In genomic region chr4:134540588-134540987, GRCh38 we compare ENCODE assay signal across 1 cellular context.
TF ChIP-seq lines count a peak whose summit lies in the region.

No MANE protein-coding gene starts in this region.

TF ChIP-seq in SK-N-SH treated with all-trans-retinoic acid at 6 μM for 48 hours, 23 proteins besides CTCF, POLR2A, EP300 and RAD21 (continued from another document):
- TF ChIP-seq CREB5 (CRISPR knock-in tag; IDR thresholded peaks at IDR 0.05; ENCODE audit: low read depth) (no peak), TOX (CRISPR knock-in tag; IDR thresholded peaks at IDR 0.05; ENCODE audit: borderline replicate concordance) (0 out of 2 replicates have a peak, but pooled peaks have one; percentile 29), POU6F1 (CRISPR knock-in tag; IDR thresholded peaks at IDR 0.05; ENCODE audit: borderline replicate concordance, low read depth) (no peak)
TF ChIP-seq in SK-N-SH treated with all-trans-retinoic acid at 6 μM for 48 hours: peak in this region for 3.
